19 cellular contexts compared by ENCODE assay signal in genomic region chr3:123930426-123930825, GRCh38. TPM values are rescaled to one million over a fixed set of nuclear protein-coding genes. Genes with fewer than 3 reads are reported as not detected.
"Had no signal": no experiment of that assay in that cellular context is flagged by ENCODE, and none has a peak within 500 bp of the region (broad histone marks: within the 10 kb centered on the region; RNA-seq: fewer than 3 reads in every experiment).

No MANE protein-coding gene starts in this region.

- H3K27me3 Mint-ChIP-seq: naive thymus-derived CD8-positive, alpha-beta T cell; stimulated activated naive B cell treated with anti-CD40 and anti-IgM and Interleukin-4, amounts not matched to agents 10 μg/mL and 1 μg/mL and 100 μg/mL, for 72 hours; stimulated activated naive CD8-positive, alpha-beta T cell treated with anti-CD3 and anti-CD28 coated beads, Interleukin-15, amount 100 ng/mL, for 72 hours had no signal

- H3K9me3 ChIP-seq: gastroesophageal sphincter, mucosa of descending colon, neutrophil, thoracic aorta, transverse colon had no signal

- H3K27ac ChIP-seq: gastroesophageal sphincter, neutrophil, skin epidermis, thoracic aorta, transverse colon had no signal

- H3K36me3 ChIP-seq: thoracic aorta had no signal

- H3K9me3 Mint-ChIP-seq: stimulated activated naive B cell treated with anti-CD40 and anti-IgM and Interleukin-4, amounts not matched to agents 10 μg/mL and 1 μg/mL and 100 μg/mL, for 72 hours; stimulated activated naive CD8-positive, alpha-beta T cell treated with anti-CD3 and anti-CD28 coated beads, Interleukin-15, amount 100 ng/mL, for 72 hours had no signal

- H3K4me3 Mint-ChIP-seq: naive thymus-derived CD8-positive, alpha-beta T cell; stimulated activated naive B cell treated with anti-CD40 and anti-IgM and Interleukin-4, amounts not matched to agents 10 μg/mL and 1 μg/mL and 100 μg/mL, for 72 hours; stimulated activated naive CD8-positive, alpha-beta T cell treated with anti-CD3 and anti-CD28 coated beads, Interleukin-15, amount 100 ng/mL, for 72 hours had no signal

- H3K4me1 ChIP-seq: gastroesophageal sphincter, transverse colon had no signal

- H3K27ac Mint-ChIP-seq: naive thymus-derived CD8-positive, alpha-beta T cell; stimulated activated naive B cell treated with anti-CD40 and anti-IgM and Interleukin-4, amounts not matched to agents 10 μg/mL and 1 μg/mL and 100 μg/mL, for 72 hours had no signal

- H3K4me3 ChIP-seq: gastroesophageal sphincter, mucosa of descending colon, skin epidermis, thoracic aorta, transverse colon had no signal

- ATAC-seq: gastroesophageal sphincter; left lobe of liver; mucosa of descending colon; naive thymus-derived CD8-positive, alpha-beta T cell; sciatic nerve; stimulated activated naive B cell treated with anti-CD40 and anti-IgM and Interleukin-4, amounts not matched to agents 10 μg/mL and 1 μg/mL and 100 μg/mL, for 72 hours; stimulated activated naive CD8-positive, alpha-beta T cell treated with anti-CD3 and anti-CD28 coated beads, Interleukin-15, amount 100 ng/mL, for 72 hours had no signal

- DNase-seq: dermis blood vessel endothelial cell; foreskin fibroblast; glutamatergic neuron; islet precursor cell; mucosa of descending colon; naive thymus-derived CD8-positive, alpha-beta T cell; posterior cingulate gyrus; stimulated activated CD4-positive, alpha-beta T cell treated with anti-CD3 and anti-CD28 coated beads, Interleukin-2, amount 100 ng/mL, for 24 hours; stimulated activated CD4-positive, alpha-beta T cell treated with anti-CD3 and anti-CD28 coated beads, Interleukin-4, amount 100 ng/mL, for 4 hours; stimulated activated naive B cell treated with anti-CD40 and anti-IgM and Interleukin-4, amounts not matched to agents 10 μg/mL and 1 μg/mL and 100 μg/mL, for 72 hours; stimulated activated naive CD8-positive, alpha-beta T cell treated with anti-CD3 and anti-CD28 coated beads, Interleukin-15, amount 100 ng/mL, for 72 hours; substantia nigra; transverse colon had no signal

- H3K27me3 ChIP-seq: gastroesophageal sphincter, neutrophil, transverse colon had no signal

- H3K4me1 Mint-ChIP-seq: naive thymus-derived CD8-positive, alpha-beta T cell; stimulated activated naive B cell treated with anti-CD40 and anti-IgM and Interleukin-4, amounts not matched to agents 10 μg/mL and 1 μg/mL and 100 μg/mL, for 72 hours; stimulated activated naive CD8-positive, alpha-beta T cell treated with anti-CD3 and anti-CD28 coated beads, Interleukin-15, amount 100 ng/mL, for 72 hours had no signal

RNA-seq across cellular contexts. Expression of gene MYLK, which starts 46.3 kb away (rescaled TPM):
- total RNA-seq: naive thymus-derived CD8-positive, alpha-beta T cell had no signal
